ENCODE assay signal across 9 cellular contexts in the genomic region with DNA sequence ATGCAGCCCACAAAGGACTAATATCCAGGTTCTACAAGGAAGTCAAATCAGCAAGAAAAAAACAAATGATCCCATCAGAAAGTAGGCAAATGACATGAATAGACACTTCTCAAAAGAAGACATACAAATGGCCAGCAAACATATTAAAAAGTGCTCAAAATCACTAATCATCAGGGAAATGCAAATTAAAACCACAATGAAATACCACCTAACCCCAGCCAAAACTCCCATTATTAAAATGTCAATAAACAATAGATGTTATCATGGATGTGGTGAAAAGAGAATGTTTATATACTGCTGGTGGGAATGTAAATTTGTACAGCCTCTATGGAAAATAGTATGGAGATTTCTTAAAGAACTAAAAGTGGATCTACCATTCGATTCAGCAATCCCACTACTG.
"Had no signal": no experiment of that assay in that cellular context is flagged by ENCODE, and none has a peak within 500 bp of the region (broad histone marks: within the 10 kb centered on the region; RNA-seq: fewer than 3 reads in every experiment).

No MANE protein-coding gene starts in this region.

- H3K9me3 ChIP-seq: HAP-1 had no signal

- H3K36me3 Mint-ChIP-seq: IgD-negative memory B cell had no signal

- H3K4me3 ChIP-seq: GM23338, HAP-1 had no signal

- H3K27ac ChIP-seq: HL-60, KMS-11 had no signal

- H3K36me3 ChIP-seq: HAP-1 had no signal

- H3K4me1 Mint-ChIP-seq: GM23338, IgD-negative memory B cell had no signal

- H3K27me3 Mint-ChIP-seq: IgD-negative memory B cell had no signal

- H3K27ac Mint-ChIP-seq: GM23338, IgD-negative memory B cell had no signal

- DNase-seq: H7, Karpas-422, KBM-7 had no signal

- H3K4me3 Mint-ChIP-seq: GM23338, IgD-negative memory B cell had no signal

- ATAC-seq: GM23338, HepG2 had no signal

- H3K9me3 Mint-ChIP-seq: GM23338, IgD-negative memory B cell had no signal
